ENCODE assay signal across 8 cellular contexts in the genomic region with DNA sequence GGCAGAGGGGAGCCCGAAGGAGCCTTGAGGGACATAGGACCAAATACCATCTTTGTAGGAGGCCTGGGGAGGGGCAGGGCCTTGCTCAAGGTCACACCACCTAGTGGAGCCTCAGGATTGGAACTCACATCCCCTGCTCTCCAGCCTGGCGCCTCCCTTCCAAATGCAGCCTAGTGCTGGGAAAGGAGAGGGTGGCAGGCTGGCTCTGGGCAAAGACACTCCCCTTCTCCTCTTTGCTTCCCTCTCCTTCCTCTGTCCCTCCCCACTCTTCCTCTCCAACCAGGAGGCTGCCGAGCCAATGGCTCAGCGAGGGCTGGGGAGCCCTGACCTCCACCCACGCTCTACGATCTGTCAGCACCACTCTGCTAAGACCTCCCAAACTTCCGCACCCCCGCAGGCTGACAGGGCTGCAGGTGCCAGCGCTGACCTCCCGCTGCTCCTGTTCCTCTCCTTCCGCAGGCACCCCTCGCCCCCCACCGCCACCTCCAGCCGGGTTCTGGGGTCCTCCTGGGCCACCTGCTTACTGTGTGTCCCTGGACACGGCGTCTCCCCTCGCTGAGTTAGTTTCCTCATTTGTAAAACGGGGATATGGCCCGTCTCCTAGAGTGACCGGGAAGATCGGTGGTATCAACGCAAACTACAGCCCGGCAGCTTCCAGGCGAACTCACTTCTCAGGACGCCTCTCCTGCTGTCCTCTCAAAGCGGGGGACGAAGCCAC. TPM values are rescaled to one million over a fixed set of nuclear protein-coding genes. Genes with fewer than 3 reads are reported as not detected.
DNase-seq lines count a peak whose midpoint lies in the region; ATAC-seq and TF ChIP-seq lines count a peak whose summit lies in the region.

No MANE protein-coding gene starts in this region.

- H3K27ac ChIP-seq in ascending aorta (peak overlapping the region; percentile 78 to 80), iPS-18a (ENCODE audit: low read length) (no peak overlapping the region)

- H3K9me3 ChIP-seq in ascending aorta = no peaks in the 10 kb centered on the region
- no peaks in the 10 kb centered on the region for H3K9me3 ChIP-seq in iPS-18a (ENCODE audit: control insufficient read depth, low read depth, low read length)

- intact Hi-C loops in ascending aorta (cut with DNase I) = loop anchor here (1.0 to 2.0 kb wide), 3 partner anchors 18 to 39 kb away; no protein-coding TSS in a partner anchor

- H3K27me3 ChIP-seq in ascending aorta = no peaks in the 10 kb centered on the region
- no peaks in the 10 kb centered on the region for H3K27me3 ChIP-seq in iPS-18a (ENCODE audit: control insufficient read depth, insufficient read depth, low read length)

- H3K36me3 ChIP-seq in ascending aorta = no peaks in the 10 kb centered on the region
- no peaks in the 10 kb centered on the region for H3K36me3 ChIP-seq in iPS-18a (ENCODE audit: control insufficient read depth, low read depth, low read length)

- peak overlapping the region; percentile 60 for H3K4me3 ChIP-seq in AG10803 (ENCODE audit: low read length)
- peak overlapping the region; percentile 54 to 66 for H3K4me3 ChIP-seq in ascending aorta
- H3K4me3 ChIP-seq in iPS-18a (ENCODE audit: low read length) = peak overlapping the region; percentile 49
- H3K4me3 ChIP-seq in skeletal muscle cell (ENCODE audit: low read depth, low read length) = peak overlapping the region; percentile 44

- peak; percentile 11; the same call in 1 of the 2 replicates for TF ChIP-seq CTCF in AG10803 (conservative IDR thresholded peaks at IDR 0.05; ENCODE audit: low read length)
- no peak for TF ChIP-seq CTCF in ascending aorta (IDR thresholded peaks at IDR 0.05)

- peak; percentile 75 for DNase-seq in AG10803 (ENCODE audit: low read depth)
- peak; percentile 48 for DNase-seq in HT1080 (ENCODE audit: low read depth)
- DNase-seq in ascending aorta (ENCODE audit: low spot score in 2 of 2) = peak in 1 of 2 donors; percentile 76
- peak; percentile 32 for DNase-seq in skeletal muscle cell (ENCODE audit: low read depth)
- no peak for DNase-seq in NCI-H345 treated with DMSO at 0.1 percent for 48 hours (lab: John Stamatoyannopoulos, UW; ENCODE audit: unreplicated experiment)
- no peak for DNase-seq in stimulated activated CD4-positive, alpha-beta T cell treated with anti-CD3 and anti-CD28 coated beads, Interleukin-4, amount 100 ng/mL, for 24 hours

- H3K9ac ChIP-seq in iPS-18a (ENCODE audit: low read length) = no peak overlapping the region

- H3K4me1 ChIP-seq in ascending aorta = peaks cover 8 to 18% of the 10 kb centered on the region in 2 donors
- peaks cover 19% of the 10 kb centered on the region for H3K4me1 ChIP-seq in iPS-18a (ENCODE audit: control insufficient read depth, low read depth, low read length)

- ATAC-seq in HG02973 (IDR thresholded peaks at IDR 0.05; ENCODE audit: unreplicated experiment) = no peak

RNA-seq across cellular contexts. Expression of gene C9orf50, which starts 52.9 kb away (rescaled TPM):
- not detected in 2 replicates for total RNA-seq in HT1080 (2014; rRNA removed; shearing (Covaris generic))
- not detected in 2 replicates for polyA plus RNA-seq in HT1080 (2015; cell fraction: cytosol; rRNA removed)
- 0.19 TPM in 1 of 2 replicates, not detected in the other for polyA plus RNA-seq in HT1080 (2015; cell fraction: nucleus; rRNA removed)
- not detected for total RNA-seq in ascending aorta

RNA-seq across cellular contexts. Expression of gene NTMT1, which starts 58.0 kb away (rescaled TPM):
- 65.9 and 66.4 TPM in 2 replicates for total RNA-seq in HT1080 (2014; rRNA removed; shearing (Covaris generic))
- 55.8 and 77.9 TPM in 2 replicates for polyA plus RNA-seq in HT1080 (2015; cell fraction: cytosol; rRNA removed)
- polyA plus RNA-seq in HT1080 (2015; cell fraction: nucleus; rRNA removed) = 36.7 and 44.6 TPM in 2 replicates
- total RNA-seq in ascending aorta = 6.9 TPM

Comparison
In these comparisons a context has a peak if more than half of its experiments do, and no peak if none do; other contexts are left out.
1. DNase-seq: peak in AG10803 (single experiment), HT1080 (single experiment) and skeletal muscle cell (single experiment); none in NCI-H345 treated with DMSO at 0.1 percent for 48 hours (single experiment) and stimulated activated CD4-positive, alpha-beta T cell treated with anti-CD3 and anti-CD28 coated beads, Interleukin-4, amount 100 ng/mL, for 24 hours (single experiment).
2. Peak in every context shown above with its lines, with median percentiles within 50 percentile points of each other: H3K4me3 ChIP-seq.